In the genomic region with DNA sequence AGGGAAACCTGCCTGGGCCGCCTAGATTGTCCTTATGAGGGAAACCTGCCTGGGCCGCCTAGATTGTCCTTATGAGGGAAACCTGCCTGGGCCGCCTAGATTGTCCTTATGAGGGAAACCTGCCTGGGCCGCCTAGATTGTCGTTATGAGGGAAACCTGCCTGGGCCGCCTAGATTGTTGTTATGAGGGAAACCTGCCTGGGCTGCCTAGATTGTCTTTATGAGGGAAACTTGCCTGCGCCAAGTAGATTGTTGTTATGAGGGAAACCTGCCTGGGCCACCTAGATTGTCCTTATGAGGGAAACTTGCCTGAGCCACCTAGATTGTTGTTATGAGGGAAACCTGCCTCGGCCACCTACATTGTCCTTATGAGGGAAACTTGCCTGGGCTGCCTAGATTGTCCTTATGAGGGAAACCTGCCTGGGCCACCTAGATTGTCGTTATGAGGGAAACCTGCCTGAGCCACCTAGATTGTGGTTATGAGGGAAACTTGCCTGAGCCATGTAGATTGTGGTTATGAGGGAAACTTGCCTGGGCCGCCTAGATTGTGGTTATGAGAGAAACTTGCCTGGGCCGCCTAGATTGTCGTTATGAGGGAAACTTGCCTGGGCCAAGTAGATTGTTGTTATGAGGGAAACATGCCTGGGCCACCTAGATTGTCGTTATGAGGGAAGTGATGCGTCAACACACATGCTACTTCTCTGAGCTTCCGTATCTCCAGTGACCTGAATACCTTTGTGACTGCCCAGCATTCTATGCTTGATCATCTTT, we compare ENCODE assay signal across 16 cellular contexts. TPM values are rescaled to one million over a fixed set of nuclear protein-coding genes. Genes with fewer than 3 reads are reported as not detected.
"Had no signal": no experiment of that assay in that cellular context is flagged by ENCODE, and none has a peak within 500 bp of the region (broad histone marks: within the 10 kb centered on the region; RNA-seq: fewer than 3 reads in every experiment).

No MANE protein-coding gene starts in this region.

RNA-seq across cellular contexts. Expression of a gene that starts 3.3 kb away (rescaled TPM):
- total RNA-seq: activated CD4-positive, alpha-beta T cell treated with anti-CD3 and anti-CD28 coated beads, Interleukin-2, amount 10 ng/mL, durations not matched to agents 7 days and 5 days; activated CD8-positive, alpha-beta memory T cell treated with anti-CD3 and anti-CD28 coated beads, Interleukin-2, amount 10 ng/mL, durations not matched to agents 7 days and 5 days; activated naive CD4-positive, alpha-beta T cell treated with anti-CD3 and anti-CD28 coated beads for 36 hours; activated naive CD8-positive, alpha-beta T cell treated with anti-CD3 and anti-CD28 coated beads for 36 hours; ascending aorta; cerebellum; gastroesophageal sphincter; kidney; left colon; mesothelial cell of epicardium; osteocyte; posterior vena cava; renal cortical epithelial cell; right lobe of liver; thoracic aorta had no signal
- polyA plus RNA-seq: liver had no signal
